8 cellular contexts compared by ENCODE assay signal in the genomic region with DNA sequence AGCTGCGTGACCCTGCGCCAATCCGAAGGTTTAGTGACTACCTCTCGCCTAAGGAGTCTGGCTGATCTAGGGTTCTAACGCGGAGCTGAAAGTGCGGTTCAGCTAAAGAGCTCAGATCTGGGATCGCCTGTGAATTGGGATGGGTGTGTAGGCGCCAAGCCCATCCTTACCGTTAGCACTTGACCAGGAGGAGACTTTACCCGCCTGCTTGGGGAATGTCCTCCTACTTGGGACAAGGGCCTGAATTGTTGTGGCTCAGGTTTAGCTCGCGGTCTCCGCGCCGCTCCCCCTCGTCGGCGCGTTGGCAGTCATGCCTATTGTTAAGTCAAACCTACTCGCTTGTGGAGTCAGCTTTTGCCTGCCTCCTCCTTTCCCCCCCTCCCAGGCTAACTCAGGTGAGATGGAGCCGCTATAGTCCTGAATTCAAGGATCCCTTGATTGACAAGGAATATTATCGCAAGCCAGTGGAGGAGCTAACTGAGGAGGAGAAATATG. TPM values are rescaled to one million over a fixed set of nuclear protein-coding genes. Genes with fewer than 3 reads are reported as not detected.
A peak's percentile ranks its signal among the peaks of the same experiment; 100 is the strongest.
DNase-seq lines count a peak whose midpoint lies in the region; ATAC-seq and TF ChIP-seq lines count a peak whose summit lies in the region.

No MANE protein-coding gene starts in this region.

- peaks cover 3% of the 10 kb centered on the region for H3K27me3 Mint-ChIP-seq in GM23338 (ENCODE audit: insufficient read depth, low read depth, poor library complexity)

- peaks cover 47% of the 10 kb centered on the region; the same call in 2 of the 3 replicates for H3K36me3 Mint-ChIP-seq in GM23338 (ENCODE audit: low read depth)

- peak overlapping the region; percentile 94 for H3K4me2 ChIP-seq in GM23338
- peak overlapping the region; percentile 96 for H3K4me2 ChIP-seq in smooth muscle cell

- peak; percentile 43 for ATAC-seq in GM23338
- ATAC-seq in HG03196 (IDR thresholded peaks at IDR 0.05; ENCODE audit: unreplicated experiment): no peak

- TF ChIP-seq CTCF in AG09309 (IDR thresholded peaks at IDR 0.05; ENCODE audit: control insufficient read depth, insufficient read depth, low read depth, low read length, missing control alignments) (no peak), GM23338 (conservative IDR thresholded peaks at IDR 0.05; ENCODE audit: low read depth in 2 of 2) (no peak), smooth muscle cell (IDR thresholded peaks at IDR 0.05; ENCODE audit: borderline replicate concordance, insufficient read depth, poor library complexity, severe bottlenecking) (no peak)

- peak overlapping the region; percentile 100 for H3K27ac Mint-ChIP-seq in GM23338

- peaks cover 19% of the 10 kb centered on the region for H3K36me3 ChIP-seq in GM23338 (ENCODE audit: insufficient read depth)
- H3K36me3 ChIP-seq in iPS DF 6.9 (ENCODE audit: control insufficient read depth, insufficient read depth, low read length): peaks cover 17% of the 10 kb centered on the region
- H3K36me3 ChIP-seq in smooth muscle cell (ENCODE audit: low read depth): no peaks in the 10 kb centered on the region

- H3K79me2 ChIP-seq in GM23338 (replicated peaks; ENCODE audit: insufficient read depth) (peaks cover 68% of the 10 kb centered on the region), smooth muscle cell (ENCODE audit: low read depth) (peaks cover 49% of the 10 kb centered on the region)

- no peaks in the 10 kb centered on the region for H3K9me2 ChIP-seq in GM23338 (ENCODE audit: insufficient read depth)

- no CpG with 5 or more reads among the region's 23 CpGs for WGBS in iPS DF 6.9 (ENCODE audit: insufficient coverage, insufficient read length)
- WGBS in smooth muscle cell (ENCODE audit: low lambda C conversion rate): 2% methylated on average over 23 of the region's 23 CpGs

- peak overlapping the region; percentile 97 for H3K9ac ChIP-seq in smooth muscle cell (ENCODE audit: low read depth)

- DNase-seq in AG09309 (ENCODE audit: low read depth) (no peak), GM23338 (ENCODE audit: low spot score) (peak; percentile 59), iPS DF 6.9 (ENCODE audit: low read depth, low spot score) (no peak), smooth muscle cell (lab: John Stamatoyannopoulos, UW; ENCODE audit: unreplicated experiment) (no peak), activated gamma-delta T cell (lab: John Stamatoyannopoulos, UW) (no peak), medulla oblongata (ENCODE audit: extremely low spot score) (no peak)
- DNase-seq in activated T-cell treated with anti-CD3 and anti-CD28 coated beads, Interleukin-2, amount 50 U/mL, for 48 hours: peak; percentile 52 to 53

- peak overlapping the region; percentile 91 for H3K4me3 Mint-ChIP-seq in GM23338

- H3K27ac ChIP-seq in GM23338 (ENCODE audit: low read depth) (peak overlapping the region; percentile 98), iPS DF 6.9 (ENCODE audit: low read length) (no peak overlapping the region), smooth muscle cell (ENCODE audit: low read depth) (peak overlapping the region; percentile 96)

- H4K20me1 ChIP-seq in GM23338 (replicated peaks; ENCODE audit: insufficient read depth): peaks cover 8% of the 10 kb centered on the region
- H4K20me1 ChIP-seq in smooth muscle cell (ENCODE audit: low read depth): peaks cover 11% of the 10 kb centered on the region

- H3K27me3 ChIP-seq in GM23338 (ENCODE audit: insufficient read depth) (no peaks in the 10 kb centered on the region), iPS DF 6.9 (ENCODE audit: control insufficient read depth, insufficient read depth, low read length) (no peaks in the 10 kb centered on the region), smooth muscle cell (ENCODE audit: low read depth) (no peaks in the 10 kb centered on the region)

- H3K4me3 ChIP-seq in AG09309 (ENCODE audit: control insufficient read depth, low read depth, low read length) (peak overlapping the region; percentile 93), GM23338 (peak overlapping the region; percentile 98), iPS DF 6.9 (ENCODE audit: low read length) (peak overlapping the region; percentile 81), smooth muscle cell (peak overlapping the region; percentile 88)

- H2AFZ ChIP-seq in GM23338 (peak overlapping the region; percentile 87), smooth muscle cell (ENCODE audit: low read depth) (peak overlapping the region; percentile 37)

- H3F3A ChIP-seq in GM23338 (replicated peaks; ENCODE audit: low read depth) (peaks cover 34% of the 10 kb centered on the region), smooth muscle cell (ENCODE audit: low read depth) (peaks cover 5% of the 10 kb centered on the region)

- H3K9me3 Mint-ChIP-seq in GM23338: no peaks in the 10 kb centered on the region

- H3K9me3 ChIP-seq in iPS DF 6.9 (ENCODE audit: control insufficient read depth, insufficient read depth, low read length) (no peaks in the 10 kb centered on the region), smooth muscle cell (replicated peaks; ENCODE audit: low read depth) (no peaks in the 10 kb centered on the region)

- H3K4me1 Mint-ChIP-seq in GM23338: peaks cover 23% of the 10 kb centered on the region

- peaks cover 9% of the 10 kb centered on the region for H3K4me1 ChIP-seq in GM23338 (ENCODE audit: insufficient read depth)
- H3K4me1 ChIP-seq in iPS DF 6.9 (ENCODE audit: control insufficient read depth, insufficient read depth, low read length): no peaks in the 10 kb centered on the region
- peaks cover 16% of the 10 kb centered on the region for H3K4me1 ChIP-seq in smooth muscle cell (ENCODE audit: low read depth)

TF ChIP-seq in GM23338, 12 proteins besides CTCF, POLR2A, EP300 and RAD21 (continues in another document):
- TF ChIP-seq, protein P1, sequence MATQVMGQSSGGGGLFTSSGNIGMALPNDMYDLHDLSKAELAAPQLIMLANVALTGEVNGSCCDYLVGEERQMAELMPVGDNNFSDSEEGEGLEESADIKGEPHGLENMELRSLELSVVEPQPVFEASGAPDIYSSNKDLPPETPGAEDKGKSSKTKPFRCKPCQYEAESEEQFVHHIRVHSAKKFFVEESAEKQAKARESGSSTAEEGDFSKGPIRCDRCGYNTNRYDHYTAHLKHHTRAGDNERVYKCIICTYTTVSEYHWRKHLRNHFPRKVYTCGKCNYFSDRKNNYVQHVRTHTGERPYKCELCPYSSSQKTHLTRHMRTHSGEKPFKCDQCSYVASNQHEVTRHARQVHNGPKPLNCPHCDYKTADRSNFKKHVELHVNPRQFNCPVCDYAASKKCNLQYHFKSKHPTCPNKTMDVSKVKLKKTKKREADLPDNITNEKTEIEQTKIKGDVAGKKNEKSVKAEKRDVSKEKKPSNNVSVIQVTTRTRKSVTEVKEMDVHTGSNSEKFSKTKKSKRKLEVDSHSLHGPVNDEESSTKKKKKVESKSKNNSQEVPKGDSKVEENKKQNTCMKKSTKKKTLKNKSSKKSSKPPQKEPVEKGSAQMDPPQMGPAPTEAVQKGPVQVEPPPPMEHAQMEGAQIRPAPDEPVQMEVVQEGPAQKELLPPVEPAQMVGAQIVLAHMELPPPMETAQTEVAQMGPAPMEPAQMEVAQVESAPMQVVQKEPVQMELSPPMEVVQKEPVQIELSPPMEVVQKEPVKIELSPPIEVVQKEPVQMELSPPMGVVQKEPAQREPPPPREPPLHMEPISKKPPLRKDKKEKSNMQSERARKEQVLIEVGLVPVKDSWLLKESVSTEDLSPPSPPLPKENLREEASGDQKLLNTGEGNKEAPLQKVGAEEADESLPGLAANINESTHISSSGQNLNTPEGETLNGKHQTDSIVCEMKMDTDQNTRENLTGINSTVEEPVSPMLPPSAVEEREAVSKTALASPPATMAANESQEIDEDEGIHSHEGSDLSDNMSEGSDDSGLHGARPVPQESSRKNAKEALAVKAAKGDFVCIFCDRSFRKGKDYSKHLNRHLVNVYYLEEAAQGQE (IDR thresholded peaks at IDR 0.05; ENCODE audit: unreplicated experiment): no peak
- no peak for TF ChIP-seq JUNB (IDR thresholded peaks at IDR 0.05; ENCODE audit: unreplicated experiment)
- no peak for TF ChIP-seq NANOG (IDR thresholded peaks at IDR 0.05; ENCODE audit: borderline replicate concordance)
- TF ChIP-seq EZH2 (IDR thresholded peaks at IDR 0.05; ENCODE audit: low read depth, unreplicated experiment): no peak
- TF ChIP-seq POLR2AphosphoS5 (IDR thresholded peaks at IDR 0.05; ENCODE audit: low read depth): no peak

RNA-seq across cellular contexts. Expression of a gene that starts 0.5 kb away (rescaled TPM):
- total RNA-seq in GM23338 (2014; rRNA removed; shearing (Covaris generic)): 60.6 and 72.8 TPM in 2 replicates
- 104 and 114 TPM in 2 replicates for polyA plus RNA-seq in GM23338 (2016; fragmentation: Nextera tagmentation; extraction: Ambion mirVana)
- 35.1 and 37.6 TPM in 2 replicates for total RNA-seq in smooth muscle cell
- polyA plus RNA-seq in smooth muscle cell: 97.2 and 111 TPM in 2 replicates

RNA-seq across cellular contexts. Expression of a gene that starts 0.8 kb away (rescaled TPM):
- 29.4 and 54.3 TPM in 2 replicates for total RNA-seq in GM23338 (2014; rRNA removed; shearing (Covaris generic))
- polyA plus RNA-seq in GM23338 (2016; fragmentation: Nextera tagmentation; extraction: Ambion mirVana) (20.8 and 22.5 TPM in 2 replicates), smooth muscle cell (23.7 and 23.9 TPM in 2 replicates)
- total RNA-seq in smooth muscle cell: 16.1 and 20.5 TPM in 2 replicates

RNA-seq across cellular contexts. Expression of a gene that starts 8.9 kb away (rescaled TPM):
- total RNA-seq in GM23338 (2014; rRNA removed; shearing (Covaris generic)): 15.5 and 15.9 TPM in 2 replicates
- polyA plus RNA-seq in GM23338 (2016; fragmentation: Nextera tagmentation; extraction: Ambion mirVana): 9.4 and 11.3 TPM in 2 replicates
- 5.3 and 6.2 TPM in 2 replicates for total RNA-seq in smooth muscle cell
- 17.0 and 20.8 TPM in 2 replicates for polyA plus RNA-seq in smooth muscle cell

RNA-seq across cellular contexts. Expression of a gene that starts 27.1 kb away (rescaled TPM):
- total RNA-seq in GM23338 (2014; rRNA removed; shearing (Covaris generic)): 16.3 and 22.4 TPM in 2 replicates
- polyA plus RNA-seq in GM23338 (2016; fragmentation: Nextera tagmentation; extraction: Ambion mirVana) (17.9 and 19.4 TPM in 2 replicates), smooth muscle cell (3.6 and 6.9 TPM in 2 replicates)
- total RNA-seq in smooth muscle cell: 1.9 and 2.4 TPM in 2 replicates

RNA-seq across cellular contexts. Expression of a gene that starts 56.7 kb away (rescaled TPM):
- 57.2 and 59.4 TPM in 2 replicates for total RNA-seq in GM23338 (2014; rRNA removed; shearing (Covaris generic))
- polyA plus RNA-seq in GM23338 (2016; fragmentation: Nextera tagmentation; extraction: Ambion mirVana) (114 and 116 TPM in 2 replicates), smooth muscle cell (43.2 and 48.0 TPM in 2 replicates)
- 24.0 and 29.2 TPM in 2 replicates for total RNA-seq in smooth muscle cell

Comparison
In these comparisons a context has a peak if more than half of its experiments do, and no peak if none do; other contexts are left out.
1. DNase-seq: peak in GM23338 (single experiment) and activated T-cell treated with anti-CD3 and anti-CD28 coated beads, Interleukin-2, amount 50 U/mL, for 48 hours (2 of 2); none in AG09309 (single experiment), iPS DF 6.9 (single experiment), smooth muscle cell (single experiment), activated gamma-delta T cell (single experiment) and medulla oblongata (single experiment).
2. Peak in every context shown above with its lines, with median percentiles within 50 percentile points of each other: H3K4me3 ChIP-seq.